ENCODE assay signal across 1 cellular context in genomic region chr15:35557544-35557943, GRCh38.
TF ChIP-seq lines count a peak whose summit lies in the region.

No MANE protein-coding gene starts in this region.

TF ChIP-seq in K562, 482 proteins besides CTCF, POLR2A, EP300 and RAD21 (continued from another document):
- TF ChIP-seq MGA (IDR thresholded peaks at IDR 0.05) (peak; percentile 44), CHAMP1 (IDR thresholded peaks at IDR 0.05) (peak; percentile 88), RFX7 (CRISPR knock-in tag; IDR thresholded peaks at IDR 0.05) (no peak), NCOA4 (IDR thresholded peaks at IDR 0.05; ENCODE audit: partially characterized antibody) (no peak), DPF2 (IDR thresholded peaks at IDR 0.05) (peak; percentile 100), SMARCE1 (IDR thresholded peaks at IDR 0.05) (peak; percentile 100), TRIM25 (IDR thresholded peaks at IDR 0.05; ENCODE audit: borderline replicate concordance) (no peak), TARDBP (IDR thresholded peaks at IDR 0.05) (no peak), PKNOX1 (IDR thresholded peaks at IDR 0.05) (peak; percentile 80), SMARCB1 (IDR thresholded peaks at IDR 0.05; ENCODE audit: insufficient read length, low read depth) (no peak), CREM (IDR thresholded peaks at IDR 0.05; ENCODE audit: low read depth) (peak; percentile 84), TRIM24 (IDR thresholded peaks at IDR 0.05) (peak; percentile 97 to 98), CEBPB (tag; IDR thresholded peaks at IDR 0.05) (peak; percentile 88), ARID1B (IDR thresholded peaks at IDR 0.05) (peak; percentile 99), BACH1 (tag; IDR thresholded peaks at IDR 0.05) (peak; percentile 98), PHB2 (IDR thresholded peaks at IDR 0.05; ENCODE audit: low read depth) (peak; percentile 41; the same call in 1 of the 2 replicates), ZBTB11 (CRISPR knock-in tag; IDR thresholded peaks at IDR 0.05) (0 out of 6 replicates have a peak, but pooled peaks of 1 of the 3 experiments have one; percentile 34), FOSL1 (tag; conservative IDR thresholded peaks at IDR 0.05) (peak; percentile 100), MTA3 (IDR thresholded peaks at IDR 0.05; ENCODE audit: borderline replicate concordance) (peak; percentile 80; the same call in 1 of the 2 replicates), CBX3 (IDR thresholded peaks at IDR 0.05; ENCODE audit: borderline replicate concordance in 1 of 2, low read length in 2 of 2) (peak in 1 of 2 experiments; percentile 45; a peak in 1 of 3 replicates)
